Comparison of ENCODE assay signal across 1 cellular context in genomic region chr13:113979791-113980471, GRCh38.
TF ChIP-seq lines count a peak whose summit lies in the region.

No MANE protein-coding gene starts in this region.

TF ChIP-seq in GM12878, 131 proteins besides CTCF, POLR2A, EP300 and RAD21 (continued from another document):
- TF ChIP-seq ZNF687 (IDR thresholded peaks at IDR 0.05): no peak
